Comparison of ENCODE assay signal across 8 cellular contexts in the genomic region with DNA sequence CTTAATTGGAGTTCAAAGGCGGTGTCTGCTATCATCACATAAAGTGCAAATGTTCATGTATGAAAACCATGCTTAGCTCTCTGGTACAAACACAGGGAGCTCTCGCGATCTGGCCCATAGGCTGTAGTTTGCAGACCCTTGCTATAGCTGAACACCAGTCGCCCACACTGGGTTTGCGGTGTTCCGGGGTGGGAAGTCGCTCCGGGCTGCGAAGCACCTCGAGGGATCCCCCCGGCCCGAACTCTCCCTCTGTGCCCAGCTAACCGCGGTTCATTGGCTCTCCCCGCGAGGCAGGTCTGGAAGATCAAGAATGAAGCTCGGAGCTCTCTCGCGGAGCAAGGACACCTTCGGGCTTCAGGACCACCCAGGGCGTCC. TPM values are rescaled to one million over a fixed set of nuclear protein-coding genes. Genes with fewer than 3 reads are reported as not detected.
DNase-seq lines count a peak whose midpoint lies in the region; ATAC-seq and TF ChIP-seq lines count a peak whose summit lies in the region.

No MANE protein-coding gene starts in this region.

- CTCF ChIA-PET in activated naive CD4-positive, alpha-beta T cell treated with anti-CD3 and anti-CD28 coated beads, Interleukin-2, amount 10 ng/mL, durations not matched to agents 7 days and 5 days (lab: Charles Lee), result interaction anchor here (0.7 to 1.3 kb wide), 3 partner anchors 10 to 105 kb away, joined by 3 to 6 read pairs (median 3); no protein-coding TSS in a partner anchor

- H3K36me3 Mint-ChIP-seq in activated naive CD4-positive, alpha-beta T cell treated with anti-CD3 and anti-CD28 coated beads, Interleukin-2, amount 10 ng/mL, durations not matched to agents 7 days and 5 days, result peaks cover 20% of the 10 kb centered on the region

- H3K27ac ChIP-seq in body of pancreas (peak overlapping the region in 3 of 4 donors; percentile 64 to 71 (median 70)), mesodermal cell (ENCODE audit: low read depth, low read length, severe bottlenecking) (no peak overlapping the region)

- H3K4me3 Mint-ChIP-seq in activated naive CD4-positive, alpha-beta T cell treated with anti-CD3 and anti-CD28 coated beads, Interleukin-2, amount 10 ng/mL, durations not matched to agents 7 days and 5 days, result peak overlapping the region; percentile 82

- ATAC-seq in HG03521 (IDR thresholded peaks at IDR 0.05; ENCODE audit: unreplicated experiment) (peak; percentile 16), body of pancreas (no peak)

- no peaks in the 10 kb centered on the region for H3K36me3 ChIP-seq in body of pancreas (replicated peaks in 1 of 2; ENCODE audit: insufficient read depth in 1 of 2, low read depth in 2 of 2)
- H3K36me3 ChIP-seq in mesodermal cell (ENCODE audit: control insufficient read depth, insufficient read depth, low read length), result no peaks in the 10 kb centered on the region

- H3K4me1 Mint-ChIP-seq in activated naive CD4-positive, alpha-beta T cell treated with anti-CD3 and anti-CD28 coated beads, Interleukin-2, amount 10 ng/mL, durations not matched to agents 7 days and 5 days, result peaks cover 31% of the 10 kb centered on the region

- DNase-seq in activated naive CD4-positive, alpha-beta T cell treated with anti-CD3 and anti-CD28 coated beads, Interleukin-2, amount 10 ng/mL, durations not matched to agents 7 days and 5 days, result no peak
- DNase-seq in activated naive CD4-positive, alpha-beta T cell treated with Interleukin-2 at 50 U/mL for 16 hours, result no peak
- DNase-seq in body of pancreas (no peak), AG08396 (ENCODE audit: low spot score) (no peak), DMS79 treated with DMSO at 0.1 percent for 48 hours (lab: John Stamatoyannopoulos, UW) (no peak)
- DNase-seq in activated effector memory CD4-positive, alpha-beta T cell treated with Interleukin-2 at 50 U/mL for 16 hours, result no peak

- WGBS in body of pancreas, 2 donors, result 0 to 4% methylated on average over 2 to 18 of the region's 21 CpGs
- WGBS in mesodermal cell (ENCODE audit: insufficient coverage in 2 of 2), 2 experiments, result 3% methylated on average over 20 of the region's 21 CpGs; no CpG with 5 or more reads in 1 of the 2 experiments

- TF ChIP-seq POLR2A in body of pancreas (IDR thresholded peaks at IDR 0.05), result no peak

- intact Hi-C loops in body of pancreas (cut with DNase I), result no loop called here

- H3K27me3 ChIP-seq in body of pancreas, result no peaks in the 10 kb centered on the region

- H3K9me3 ChIP-seq in body of pancreas, result no peaks in the 10 kb centered on the region
- H3K9me3 ChIP-seq in mesodermal cell (ENCODE audit: control insufficient read depth, low read length), result no peaks in the 10 kb centered on the region

- H3K9me3 Mint-ChIP-seq in activated naive CD4-positive, alpha-beta T cell treated with anti-CD3 and anti-CD28 coated beads, Interleukin-2, amount 10 ng/mL, durations not matched to agents 7 days and 5 days, result no peaks in the 10 kb centered on the region

- no peak for TF ChIP-seq CTCF in body of pancreas (IDR thresholded peaks at IDR 0.05)

- H3K4me1 ChIP-seq in body of pancreas (peaks cover 11% of the 10 kb centered on the region), mesodermal cell (ENCODE audit: control insufficient read depth, insufficient read depth, low read length, poor library complexity, severe bottlenecking) (no peaks in the 10 kb centered on the region)

- H3K27ac Mint-ChIP-seq in activated naive CD4-positive, alpha-beta T cell treated with anti-CD3 and anti-CD28 coated beads, Interleukin-2, amount 10 ng/mL, durations not matched to agents 7 days and 5 days, result peak overlapping the region; percentile 55

- H3K4me3 ChIP-seq in body of pancreas (peak overlapping the region; percentile 50 to 62), mesodermal cell (ENCODE audit: extremely low read depth, insufficient read depth, low read length, poor library complexity, severe bottlenecking) (peak overlapping the region; percentile 52)

- peaks cover 11% of the 10 kb centered on the region for H3K27me3 Mint-ChIP-seq in activated naive CD4-positive, alpha-beta T cell treated with anti-CD3 and anti-CD28 coated beads, Interleukin-2, amount 10 ng/mL, durations not matched to agents 7 days and 5 days

RNA-seq across cellular contexts. Expression of gene PRPS2, which starts 0.3 kb away (rescaled TPM):
- 10 to 100 TPM in 1 of 2 donors, 1 to 10 TPM in 1; 6.3 to 41.8 TPM for total RNA-seq in body of pancreas
- polyA plus RNA-seq in mesodermal cell (2013, experiment 1 of 2), result 16.0 TPM
- 17.5 TPM for polyA plus RNA-seq in mesodermal cell (2013, experiment 2 of 2)
